In genomic region chr15:89496155-89497098, GRCh38 we compare ENCODE assay signal across 9 cellular contexts. TPM values are rescaled to one million over a fixed set of nuclear protein-coding genes. Genes with fewer than 3 reads are reported as not detected.
A peak's percentile ranks its signal among the peaks of the same experiment; 100 is the strongest.
DNase-seq lines count a peak whose midpoint lies in the region; ATAC-seq and TF ChIP-seq lines count a peak whose summit lies in the region.
"Had no signal": no experiment of that assay in that cellular context is flagged by ENCODE, and none has a peak within 500 bp of the region (broad histone marks: within the 10 kb centered on the region; RNA-seq: fewer than 3 reads in every experiment).

TSS of gene RHCG (minus strand) at chr15:89496583. CDS start at chr15:89496544, 39 bp downstream.

- H3K9me3 Mint-ChIP-seq in CD4-positive, alpha-beta T cell, result no peaks in the 10 kb centered on the region
- H3K9me3 Mint-ChIP-seq in activated naive CD8-positive, alpha-beta T cell treated with anti-CD3 and anti-CD28 coated beads, Interleukin-2, amount 10 ng/mL, durations not matched to agents 7 days and 5 days, result no peaks in the 10 kb centered on the region

- no peak within 1 kb of the TSS for H3K27ac Mint-ChIP-seq in CD4-positive, alpha-beta T cell
- no peak within 1 kb of the TSS for H3K27ac Mint-ChIP-seq in activated naive CD8-positive, alpha-beta T cell treated with anti-CD3 and anti-CD28 coated beads, Interleukin-2, amount 10 ng/mL, durations not matched to agents 7 days and 5 days

- no peak for ATAC-seq in CD4-positive, alpha-beta T cell (ENCODE audit: poor library complexity)
- no peak for ATAC-seq in activated naive CD8-positive, alpha-beta T cell treated with anti-CD3 and anti-CD28 coated beads, Interleukin-2, amount 10 ng/mL, durations not matched to agents 7 days and 5 days (ENCODE audit: low read depth)
- ATAC-seq in left ventricle myocardium superior (peak; percentile 51), GM21786 (IDR thresholded peaks at IDR 0.05; ENCODE audit: unreplicated experiment) (no peak), HG03457 (IDR thresholded peaks at IDR 0.05; ENCODE audit: unreplicated experiment) (no peak), HG02610 (IDR thresholded peaks at IDR 0.05; ENCODE audit: unreplicated experiment) (no peak)

- H3K27me3 Mint-ChIP-seq in CD4-positive, alpha-beta T cell, result peaks cover 84% of the 10 kb centered on the region
- peaks cover 61% of the 10 kb centered on the region for H3K27me3 Mint-ChIP-seq in activated naive CD8-positive, alpha-beta T cell treated with anti-CD3 and anti-CD28 coated beads, Interleukin-2, amount 10 ng/mL, durations not matched to agents 7 days and 5 days

- POLR2A ChIA-PET in CD4-positive, alpha-beta T cell (lab: Charles Lee), result no interaction called here
- POLR2A ChIA-PET in activated naive CD8-positive, alpha-beta T cell treated with anti-CD3 and anti-CD28 coated beads, Interleukin-2, amount 10 ng/mL, durations not matched to agents 7 days and 5 days (lab: Charles Lee), result no interaction called here

- no peaks in the 10 kb centered on the region for H3K36me3 Mint-ChIP-seq in CD4-positive, alpha-beta T cell (ENCODE audit: low read depth)
- H3K36me3 Mint-ChIP-seq in activated naive CD8-positive, alpha-beta T cell treated with anti-CD3 and anti-CD28 coated beads, Interleukin-2, amount 10 ng/mL, durations not matched to agents 7 days and 5 days, result no peaks in the 10 kb centered on the region

- H3K9me3 ChIP-seq in CD4-positive, alpha-beta T cell (ENCODE audit: control insufficient read depth, low read length), result no peaks in the 10 kb centered on the region

- intact Hi-C loops in CD4-positive, alpha-beta T cell (cut with DNase I, micrococcal nuclease), result no loop called here
- intact Hi-C loops in left ventricle myocardium superior (cut with micrococcal nuclease), result no loop called here

- peak in 1 of 10 experiments; percentile 34 for DNase-seq in CD4-positive, alpha-beta T cell
- no peak for DNase-seq in HFF-Myc (ENCODE audit: extremely low read depth, low read depth)
- DNase-seq in activated naive CD8-positive, alpha-beta T cell treated with anti-CD3 and anti-CD28 coated beads, Interleukin-2, amount 10 ng/mL, durations not matched to agents 7 days and 5 days, result no peak
- peak; percentile 36 for DNase-seq in left ventricle myocardium superior
- DNase-seq in renal cortical epithelial cell (ENCODE audit: low read depth), result peak; percentile 49

- H3K4me3 Mint-ChIP-seq in CD4-positive, alpha-beta T cell, result peak within 1 kb of the TSS; percentile 25
- peak within 1 kb of the TSS; percentile 20 for H3K4me3 Mint-ChIP-seq in activated naive CD8-positive, alpha-beta T cell treated with anti-CD3 and anti-CD28 coated beads, Interleukin-2, amount 10 ng/mL, durations not matched to agents 7 days and 5 days

- TF ChIP-seq CTCF in CD4-positive, alpha-beta T cell (IDR thresholded peaks at IDR 0.05), result no peak
- peak; percentile 41 for TF ChIP-seq CTCF in HFF-Myc (IDR thresholded peaks at IDR 0.05; ENCODE audit: low read depth, low read length, missing control alignments)

- H3K27me3 ChIP-seq in CD4-positive, alpha-beta T cell (ENCODE audit: control insufficient read depth, insufficient read depth, low read length), result peaks cover 61% of the 10 kb centered on the region

- no peaks in the 10 kb centered on the region for H3K4me1 Mint-ChIP-seq in CD4-positive, alpha-beta T cell (ENCODE audit: low read depth)
- H3K4me1 Mint-ChIP-seq in activated naive CD8-positive, alpha-beta T cell treated with anti-CD3 and anti-CD28 coated beads, Interleukin-2, amount 10 ng/mL, durations not matched to agents 7 days and 5 days, result peaks cover 9% of the 10 kb centered on the region

- H3K4me3 ChIP-seq in HFF-Myc (replicated peaks; ENCODE audit: low read depth, low read length), result peak within 1 kb of the TSS; percentile 13; the same call in 1 of the 2 replicates

- CTCF ChIA-PET in CD4-positive, alpha-beta T cell (lab: Charles Lee), result no interaction called here

- no peak within 1 kb of the TSS for H3K27ac ChIP-seq in CD4-positive, alpha-beta T cell (ENCODE audit: low read depth, low read length)

RNA-seq across cellular contexts. Expression of gene RHCG, which starts in this region (rescaled TPM):
- total RNA-seq in CD4-positive, alpha-beta T cell, result not detected
- total RNA-seq in activated naive CD8-positive, alpha-beta T cell treated with anti-CD3 and anti-CD28 coated beads, Interleukin-2, amount 10 ng/mL, durations not matched to agents 7 days and 5 days, result not detected
- total RNA-seq in left ventricle myocardium superior (not detected), renal cortical epithelial cell (0.10 and 1.6 TPM in 2 replicates)
- total RNA-seq: mononuclear cell had no signal

Comparison
In these comparisons a context has a peak if more than half of its experiments do, and no peak if none do; other contexts are left out.
1. Peak in DNase-seq and ATAC-seq in left ventricle myocardium superior; RNA of the gene not detected or under 1 TPM.